ENCODE assay signal across 8 cellular contexts in genomic region chr7:39414669-39415035, GRCh38.
DNase-seq lines count a peak whose midpoint lies in the region; ATAC-seq and TF ChIP-seq lines count a peak whose summit lies in the region.

No MANE protein-coding gene starts in this region.

- peak overlapping the region; percentile 71 for H3K4me3 Mint-ChIP-seq in MCF 10A (ENCODE audit: unreplicated experiment)

- no peaks in the 10 kb centered on the region for H3K4me1 Mint-ChIP-seq in MCF 10A (ENCODE audit: insufficient read depth, unreplicated experiment)

- peak overlapping the region; percentile 41 for H4K8ac ChIP-seq in mesendoderm (ENCODE audit: low read depth, low read length)

- H3K4me3 ChIP-seq in cardiac muscle cell (peak overlapping the region; percentile 33), mesendoderm (ENCODE audit: low read length) (no peak overlapping the region), uterus (peak overlapping the region; percentile 40 to 45)

- no peak overlapping the region for H3K18ac ChIP-seq in mesendoderm (ENCODE audit: low read length)

- no peak overlapping the region for H3K23ac ChIP-seq in mesendoderm (ENCODE audit: low read length)

- no CpG with 5 or more reads among the region's 8 CpGs for WGBS in mesendoderm (ENCODE audit: extremely low coverage, insufficient coverage, low lambda C conversion rate)

- H3K27ac ChIP-seq in cardiac muscle cell (no peak overlapping the region), mesendoderm (ENCODE audit: low read depth, low read length) (no peak overlapping the region), uterus (no peak overlapping the region), RWPE1 (no peak overlapping the region)

- peak overlapping the region; percentile 32 for H3K4me2 ChIP-seq in mesendoderm (ENCODE audit: low read length)

- no peaks in the 10 kb centered on the region for H3K36me3 Mint-ChIP-seq in MCF 10A (ENCODE audit: insufficient read depth, unreplicated experiment)

- H3K27me3 Mint-ChIP-seq in MCF 10A (ENCODE audit: insufficient read depth, unreplicated experiment): peaks cover 56% of the 10 kb centered on the region

- no peak overlapping the region for H2BK5ac ChIP-seq in mesendoderm (ENCODE audit: low read length)

- H3K4ac ChIP-seq in mesendoderm (ENCODE audit: low read depth, low read length): no peak overlapping the region

- no TSS peak for BruUV-seq in MCF 10A (replicated peaks; lab: Mats Ljungman, UMichigan)

- H3K27me3 ChIP-seq in cardiac muscle cell (no peaks in the 10 kb centered on the region), mesendoderm (ENCODE audit: insufficient read depth, low read length, poor library complexity) (no peaks in the 10 kb centered on the region), uterus (no peaks in the 10 kb centered on the region)

- CTCF ChIA-PET in MCF 10A (lab: Yijun Ruan, JAX) (interaction anchor here (0.6 kb wide), 1 partner anchor 26 kb away, joined by 3 read pairs; no protein-coding TSS in a partner anchor), RWPE1 (lab: Yijun Ruan, JAX) (interaction anchor here (0.7 kb wide), 1 partner anchor 56 kb away, joined by 4 read pairs; no protein-coding TSS in a partner anchor)

- H2BK15ac ChIP-seq in mesendoderm (replicated peaks; ENCODE audit: low read depth): no peak overlapping the region

- no peak for ATAC-seq in left ventricle myocardium superior

- H3K56ac ChIP-seq in mesendoderm (ENCODE audit: low read length): peak overlapping the region; percentile 86

- H3K9me3 Mint-ChIP-seq in MCF 10A (ENCODE audit: unreplicated experiment): no peaks in the 10 kb centered on the region

- TF ChIP-seq CTCF in cardiac muscle cell (IDR thresholded peaks at IDR 0.05; ENCODE audit: low read depth, low read length): no peak
- no peak for TF ChIP-seq CTCF in MCF 10A (IDR thresholded peaks at IDR 0.05; ENCODE audit: unreplicated experiment)
- TF ChIP-seq CTCF in uterus (IDR thresholded peaks at IDR 0.05): no peak
- TF ChIP-seq CTCF in RWPE1 (conservative IDR thresholded peaks at IDR 0.05; ENCODE audit: low read depth): no peak

- no peak overlapping the region for H3K9ac ChIP-seq in mesendoderm (ENCODE audit: low read length)

- intact Hi-C loops in left ventricle myocardium superior (cut with micrococcal nuclease) (no loop called here), MCF 10A (cut with micrococcal nuclease) (no loop called here), uterus (cut with DNase I; ENCODE audit: low total_unique reads) (no loop called here)

- no peak overlapping the region for H4K5ac ChIP-seq in mesendoderm (ENCODE audit: low read length)

- H3K36me3 ChIP-seq in cardiac muscle cell (no peaks in the 10 kb centered on the region), mesendoderm (ENCODE audit: control insufficient read depth, insufficient read depth, low read length) (no peaks in the 10 kb centered on the region), uterus (no peaks in the 10 kb centered on the region)

- TF ChIP-seq POLR2A in uterus (IDR thresholded peaks at IDR 0.05): no peak

- H3K9me3 ChIP-seq in cardiac muscle cell (ENCODE audit: low read depth): no peaks in the 10 kb centered on the region
- H3K9me3 ChIP-seq in uterus: no peaks in the 10 kb centered on the region

- no peaks in the 10 kb centered on the region for H3K79me2 ChIP-seq in mesendoderm (ENCODE audit: control insufficient read depth, insufficient read depth, low read length)

- H3K4me1 ChIP-seq in cardiac muscle cell (ENCODE audit: low read depth) (no peaks in the 10 kb centered on the region), mesendoderm (ENCODE audit: control insufficient read depth, low read depth, low read length) (no peaks in the 10 kb centered on the region), uterus (no peaks in the 10 kb centered on the region)

- no peak overlapping the region for H2BK120ac ChIP-seq in mesendoderm (ENCODE audit: low read depth, low read length)

- POLR2A ChIA-PET in MCF 10A (lab: Yijun Ruan, JAX) (no interaction called here), RWPE1 (lab: Yijun Ruan, JAX; ENCODE audit: low non-redundant PET) (no interaction called here)

- H3K79me1 ChIP-seq in mesendoderm (ENCODE audit: low read length): no peaks in the 10 kb centered on the region

- DNase-seq in cardiac muscle cell (ENCODE audit: low read depth in 1 of 2, low spot score in 1 of 2): no peak
- DNase-seq in left ventricle myocardium superior: no peak
- DNase-seq in MCF 10A (ENCODE audit: unreplicated experiment): no peak
- DNase-seq in mesendoderm: no peak
- DNase-seq in uterus: no peak
- DNase-seq in NCI-H1092 treated with DMSO at 0.1 percent for 48 hours (lab: John Stamatoyannopoulos, UW): no peak
- no peak for DNase-seq in RWPE1 (ENCODE audit: low spot score)
- DNase-seq in NCI-H82 treated with DMSO at 0.1 percent for 48 hours (lab: John Stamatoyannopoulos, UW; ENCODE audit: unreplicated experiment): no peak

- H3K27ac Mint-ChIP-seq in MCF 10A (ENCODE audit: low read depth, unreplicated experiment): no peak overlapping the region

- no peak overlapping the region for H2AK5ac ChIP-seq in mesendoderm (ENCODE audit: low read length)
